Comparison of ENCODE assay signal across 19 cellular contexts in the genomic region with DNA sequence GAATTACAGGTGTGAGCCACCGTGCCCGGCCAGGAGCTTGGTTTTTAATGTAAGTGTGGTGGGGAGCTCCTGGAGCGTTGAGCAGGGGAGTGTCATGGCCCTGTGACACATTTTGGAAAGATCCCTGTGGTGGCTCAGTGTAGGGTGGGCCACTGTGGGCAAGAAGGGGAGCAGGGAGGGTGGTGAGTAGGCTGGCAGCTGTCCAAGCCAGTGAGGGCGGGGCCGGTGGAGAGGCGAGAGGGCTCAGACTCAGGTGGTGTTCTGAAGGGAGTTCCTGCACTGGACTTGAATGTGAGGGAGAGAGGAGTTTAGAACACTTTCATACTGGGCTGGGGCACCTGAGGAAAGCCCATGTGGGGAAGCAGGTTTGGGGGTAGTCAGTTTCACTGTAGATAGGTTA. TPM values are rescaled to one million over a fixed set of nuclear protein-coding genes. Genes with fewer than 3 reads are reported as not detected.
DNase-seq lines count a peak whose midpoint lies in the region; ATAC-seq and TF ChIP-seq lines count a peak whose summit lies in the region.
"Had no signal": no experiment of that assay in that cellular context is flagged by ENCODE, and none has a peak within 500 bp of the region (broad histone marks: within the 10 kb centered on the region; RNA-seq: fewer than 3 reads in every experiment).

No MANE protein-coding gene starts in this region.

- intact Hi-C loops in left ventricle myocardium superior (cut with micrococcal nuclease) (no loop called here), heart left ventricle (cut with DNase I) (loop anchor here in 1 of 10 donors (5.0 kb wide), 1 partner anchor 41 kb away; no protein-coding TSS in a partner anchor)

- H3K4me1 Mint-ChIP-seq in endothelial cell (ENCODE audit: unreplicated experiment): peaks cover 21% of the 10 kb centered on the region

- H3K27ac ChIP-seq in heart left ventricle: no peak overlapping the region

- H3K36me3 ChIP-seq in heart left ventricle: peaks cover 0 to 4% (median 0%) of the 10 kb centered on the region in 9 donors

- no peak for ATAC-seq in left ventricle myocardium superior
- no peak for ATAC-seq in heart left ventricle
- no peak for ATAC-seq in GM21737 (IDR thresholded peaks at IDR 0.05; ENCODE audit: unreplicated experiment)
- ATAC-seq: GM23338, left colon, sciatic nerve, T-helper 17 cell, WTC11 had no signal

- peak overlapping the region; percentile 4 for H3K4me3 Mint-ChIP-seq in endothelial cell (ENCODE audit: unreplicated experiment)
- H3K4me3 Mint-ChIP-seq: GM23338, T-helper 17 cell, WTC11 had no signal

- H3K27ac Mint-ChIP-seq in endothelial cell (ENCODE audit: unreplicated experiment): no peak overlapping the region
- H3K27ac Mint-ChIP-seq: GM23338, T-helper 17 cell, WTC11 had no signal

- no peaks in the 10 kb centered on the region for H3K9me3 ChIP-seq in heart left ventricle

- H3K27me3 Mint-ChIP-seq in endothelial cell (ENCODE audit: unreplicated experiment): peaks cover 11% of the 10 kb centered on the region
- H3K27me3 Mint-ChIP-seq: T-helper 17 cell had no signal

- H3K4me3 ChIP-seq in heart left ventricle: no peak overlapping the region
- H3K4me3 ChIP-seq: GM23338 had no signal

- H3K4me1 ChIP-seq in heart left ventricle: peaks cover under 1 to 45% (median 29%) of the 10 kb centered on the region in 12 donors

- no peaks in the 10 kb centered on the region for H3K9me3 Mint-ChIP-seq in endothelial cell (ENCODE audit: unreplicated experiment)
- H3K9me3 Mint-ChIP-seq: GM23338, WTC11 had no signal

- TF ChIP-seq POLR2A in heart left ventricle (IDR thresholded peaks at IDR 0.05): no peak

- no peak for TF ChIP-seq CTCF in heart left ventricle (IDR thresholded peaks at IDR 0.05)
- TF ChIP-seq CTCF in endothelial cell (IDR thresholded peaks at IDR 0.05; ENCODE audit: unreplicated experiment): no peak

- no peaks in the 10 kb centered on the region for H3K27me3 ChIP-seq in heart left ventricle

- WGBS in heart left ventricle, 4 donors: 58 to 67% (median 64%) methylated on average over 6 of the region's 6 CpGs

- DNase-seq in left ventricle myocardium superior: peak; percentile 43
- no peak for DNase-seq in heart left ventricle
- DNase-seq in NCI-H69 (lab: John Stamatoyannopoulos, UW): peak; percentile 21
- no peak for DNase-seq in endothelial cell (ENCODE audit: low spot score)
- DNase-seq in cerebellar nuclear complex (lab: John Stamatoyannopoulos, UW): no peak
- DNase-seq in cerebellum (ENCODE audit: low spot score): no peak
- DNase-seq in NCI-H1092 treated with DMSO at 0.1 percent for 48 hours (lab: John Stamatoyannopoulos, UW): no peak
- DNase-seq: activated effector memory CD4-positive, alpha-beta T cell treated with Interleukin-2 at 50 U/mL for 16 hours; GF-D8; hypothalamus; KBM-7; NCI-H2081 treated with DMSO at 0.1 percent for 48 hours; SHP77 treated with DMSO at 0.1 percent for 48 hours; T-helper 17 cell had no signal

- peaks cover 8% of the 10 kb centered on the region for H3K36me3 Mint-ChIP-seq in endothelial cell (ENCODE audit: low read depth, unreplicated experiment)
- H3K36me3 Mint-ChIP-seq: WTC11 had no signal

RNA-seq across cellular contexts. Expression of a gene that starts 3.1 kb away (rescaled TPM):
- total RNA-seq in left ventricle myocardium superior: 10.8 TPM
- 10 to 100 TPM in 6 of 9 donors, 1 to 10 TPM in 3; 5.9 to 42.3 (median 10.8) TPM for total RNA-seq in heart left ventricle
- polyA plus RNA-seq in heart left ventricle: 10 to 100 TPM; 13.6 to 21.4 TPM
- total RNA-seq in endothelial cell (ENCODE audit: unreplicated experiment): 87.9 TPM
- 5.1 TPM for total RNA-seq in cerebellum

RNA-seq across cellular contexts. Expression of a gene that starts 20.3 kb away (rescaled TPM):
- total RNA-seq in left ventricle myocardium superior (1.1 TPM), heart left ventricle (1 to 10 TPM in 5 of 9 donors, under 1 TPM in 4; 0.38 to 3.1 (median 1.4) TPM), endothelial cell (ENCODE audit: unreplicated experiment) (4.8 TPM), cerebellum (5.4 TPM)
- 1 to 10 TPM in 1 of 2 donors, under 1 TPM in 1; 0.72 to 2.2 TPM for polyA plus RNA-seq in heart left ventricle

RNA-seq across cellular contexts. Expression of a gene that starts 59.2 kb away (rescaled TPM):
- total RNA-seq in left ventricle myocardium superior (78.4 TPM), heart left ventricle (100 to 1,000 TPM in 1 of 9 donors, 10 to 100 TPM in 8; 50.4 to 114 (median 59.4) TPM), endothelial cell (ENCODE audit: unreplicated experiment) (37.3 TPM), cerebellum (12.2 TPM)
- polyA plus RNA-seq in heart left ventricle: 10 to 100 TPM; 27.9 to 75.2 TPM

Comparison
In these comparisons a context has a peak if more than half of its experiments do, and no peak if none do; other contexts are left out.
1. DNase-seq: peak in left ventricle myocardium superior (single experiment) and NCI-H69 (single experiment); none in heart left ventricle (0 of 5), endothelial cell (single experiment), cerebellar nuclear complex (0 of 2), cerebellum (single experiment) and NCI-H1092 treated with DMSO at 0.1 percent for 48 hours (single experiment).